9 cellular contexts compared by ENCODE assay signal in genomic region chr22:22802346-22802970, GRCh38.
DNase-seq lines count a peak whose midpoint lies in the region; ATAC-seq and TF ChIP-seq lines count a peak whose summit lies in the region.
"Had no signal": no experiment of that assay in that cellular context is flagged by ENCODE, and none has a peak within 500 bp of the region (broad histone marks: within the 10 kb centered on the region; RNA-seq: fewer than 3 reads in every experiment).

No MANE protein-coding gene starts in this region.

- H3K36me3 Mint-ChIP-seq in type B pancreatic cell: no peaks in the 10 kb centered on the region

- no peak overlapping the region for H3K4me3 ChIP-seq in epithelial cell of proximal tubule (ENCODE audit: low read depth, low read length)

- no peaks in the 10 kb centered on the region for H3K9me3 Mint-ChIP-seq in type B pancreatic cell
- H3K9me3 Mint-ChIP-seq: IgD-negative memory B cell had no signal

- ATAC-seq in HG03097 (IDR thresholded peaks at IDR 0.05; ENCODE audit: low FRiP score, unreplicated experiment) (no peak), GM18520 (IDR thresholded peaks at IDR 0.05; ENCODE audit: unreplicated experiment) (no peak)

- no peak overlapping the region for H3K4me3 Mint-ChIP-seq in type B pancreatic cell
- H3K4me3 Mint-ChIP-seq: IgD-negative memory B cell had no signal

- no peak overlapping the region for H3K27ac Mint-ChIP-seq in type B pancreatic cell
- H3K27ac Mint-ChIP-seq: IgD-negative memory B cell had no signal

- no peaks in the 10 kb centered on the region for H3K4me1 Mint-ChIP-seq in type B pancreatic cell (ENCODE audit: unreplicated experiment)

- TF ChIP-seq CTCF in epithelial cell of proximal tubule (conservative IDR thresholded peaks at IDR 0.05; ENCODE audit: low read depth, low read length): peak; percentile 51
- peak; percentile 56 for TF ChIP-seq CTCF in type B pancreatic cell (conservative IDR thresholded peaks at IDR 0.05)

- peaks cover 21% of the 10 kb centered on the region for H3K27me3 Mint-ChIP-seq in type B pancreatic cell

- peak; percentile 57 for DNase-seq in stimulated activated CD4-positive, alpha-beta T cell treated with anti-CD3 and anti-CD28 coated beads, Interleukin-15, amount 100 ng/mL, for 24 hours
- DNase-seq in stimulated activated CD4-positive, alpha-beta T cell treated with anti-CD3 and anti-CD28 coated beads, Interleukin-4, amount 100 ng/mL, for 24 hours: no peak
- DNase-seq in NOMO-1 treated with dmso at 0.1 percent for 144 hours (lab: John Stamatoyannopoulos, UW; ENCODE audit: unreplicated experiment): peak; percentile 42
- DNase-seq in epithelial cell of proximal tubule (ENCODE audit: low read depth): no peak
- DNase-seq in type B pancreatic cell (ENCODE audit: extremely low spot score, unreplicated experiment): no peak
- DNase-seq in NCI-H345 treated with DMSO at 0.1 percent for 48 hours (lab: John Stamatoyannopoulos, UW; ENCODE audit: unreplicated experiment): no peak

Comparison
In these comparisons a context has a peak if more than half of its experiments do, and no peak if none do; other contexts are left out.
1. DNase-seq: peak in stimulated activated CD4-positive, alpha-beta T cell treated with anti-CD3 and anti-CD28 coated beads, Interleukin-15, amount 100 ng/mL, for 24 hours (single experiment) and NOMO-1 treated with dmso at 0.1 percent for 144 hours (single experiment); none in stimulated activated CD4-positive, alpha-beta T cell treated with anti-CD3 and anti-CD28 coated beads, Interleukin-4, amount 100 ng/mL, for 24 hours (single experiment), epithelial cell of proximal tubule (single experiment), type B pancreatic cell (single experiment) and NCI-H345 treated with DMSO at 0.1 percent for 48 hours (single experiment).